ENCODE assay signal across 12 cellular contexts in the genomic region with DNA sequence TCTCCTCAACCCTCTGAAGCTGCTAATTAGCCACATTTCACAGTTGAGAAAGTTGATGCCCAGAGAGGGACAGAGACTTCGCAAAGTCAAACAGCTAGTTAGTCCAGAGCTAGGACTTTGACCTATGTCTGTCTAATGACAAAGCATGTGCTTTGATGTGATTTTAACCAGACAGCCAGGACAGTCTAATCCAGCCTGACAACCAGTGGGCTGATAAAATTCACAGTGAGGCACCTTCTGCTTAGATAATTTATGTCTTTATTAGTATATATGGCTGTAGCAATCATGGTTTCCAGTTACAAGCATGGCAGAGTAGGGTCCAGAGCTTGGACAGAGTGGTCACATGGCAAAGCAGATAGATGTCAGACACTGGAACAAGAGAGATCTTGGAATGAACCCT.
DNase-seq lines count a peak whose midpoint lies in the region; TF ChIP-seq lines count a peak whose summit lies in the region.
"Had no signal": no experiment of that assay in that cellular context is flagged by ENCODE, and none has a peak within 500 bp of the region (broad histone marks: within the 10 kb centered on the region; RNA-seq: fewer than 3 reads in every experiment).

No MANE protein-coding gene starts in this region.

- no peak overlapping the region for H2BK120ac ChIP-seq in mesendoderm (ENCODE audit: low read depth, low read length)

- no CpG with 5 or more reads among the region's 1 CpG for WGBS in mesendoderm (ENCODE audit: extremely low coverage, insufficient coverage, low lambda C conversion rate)

- no peak overlapping the region for H4K5ac ChIP-seq in mesendoderm (ENCODE audit: low read length)

- H2BK5ac ChIP-seq in mesendoderm (ENCODE audit: low read length), result peak overlapping the region; percentile 46

- H3K79me2 ChIP-seq in KMS-11 (ENCODE audit: insufficient read depth, low read depth), result no peaks in the 10 kb centered on the region
- no peaks in the 10 kb centered on the region for H3K79me2 ChIP-seq in mesendoderm (ENCODE audit: control insufficient read depth, insufficient read depth, low read length)

- H3K4me2 ChIP-seq in KMS-11, result 0 out of 2 replicates have a peak overlapping the region, but pooled peaks have one; percentile 17
- H3K4me2 ChIP-seq in mesendoderm (ENCODE audit: low read length), result no peak overlapping the region

- H2AFZ ChIP-seq in KMS-11 (ENCODE audit: low read depth), result no peak overlapping the region

- H3K36me3 ChIP-seq in BE2C, result no peaks in the 10 kb centered on the region
- no peaks in the 10 kb centered on the region for H3K36me3 ChIP-seq in KMS-11 (ENCODE audit: insufficient read depth)
- H3K36me3 ChIP-seq in WERI-Rb-1, result no peaks in the 10 kb centered on the region
- no peaks in the 10 kb centered on the region for H3K36me3 ChIP-seq in mesendoderm (ENCODE audit: control insufficient read depth, insufficient read depth, low read length)

- H3K4me3 ChIP-seq in BE2C (ENCODE audit: low read depth, low read length) (no peak overlapping the region), KMS-11 (IDR thresholded peaks at IDR 0.05; ENCODE audit: insufficient read depth, low read depth, low read length) (no peak overlapping the region), WERI-Rb-1 (ENCODE audit: low read depth, low read length) (no peak overlapping the region), mesendoderm (ENCODE audit: low read length) (no peak overlapping the region)

- H3K79me1 ChIP-seq in mesendoderm (ENCODE audit: low read length), result no peaks in the 10 kb centered on the region

- H2AK5ac ChIP-seq in mesendoderm (ENCODE audit: low read length), result no peak overlapping the region

- H3K27me3 ChIP-seq in BE2C (no peaks in the 10 kb centered on the region), KMS-11 (ENCODE audit: insufficient read depth, low read depth) (no peaks in the 10 kb centered on the region), WERI-Rb-1 (ENCODE audit: insufficient read depth, low read depth, severe bottlenecking) (no peaks in the 10 kb centered on the region), mesendoderm (ENCODE audit: insufficient read depth, low read length, poor library complexity) (no peaks in the 10 kb centered on the region)

- H3K18ac ChIP-seq in mesendoderm (ENCODE audit: low read length), result no peak overlapping the region

- H3K23ac ChIP-seq in mesendoderm (ENCODE audit: low read length), result no peak overlapping the region

- H4K8ac ChIP-seq in mesendoderm (ENCODE audit: low read depth, low read length), result no peak overlapping the region

- H3K4me1 ChIP-seq in BE2C (peaks cover 5% of the 10 kb centered on the region; the same call in 1 of the 2 replicates), KMS-11 (ENCODE audit: low read depth, poor library complexity, severe bottlenecking) (peaks cover 17% of the 10 kb centered on the region), mesendoderm (ENCODE audit: control insufficient read depth, low read depth, low read length) (peaks cover 2% of the 10 kb centered on the region)

- H3K27ac ChIP-seq in KMS-11, result no peak overlapping the region
- no peak overlapping the region for H3K27ac ChIP-seq in WERI-Rb-1
- H3K27ac ChIP-seq in mesendoderm (ENCODE audit: low read depth, low read length), result no peak overlapping the region

- H3K9me3 ChIP-seq in BE2C (no peaks in the 10 kb centered on the region), WERI-Rb-1 (ENCODE audit: severe bottlenecking) (no peaks in the 10 kb centered on the region)

- TF ChIP-seq CTCF in BE2C (IDR thresholded peaks at IDR 0.05; ENCODE audit: low read depth, low read length), result no peak
- no peak for TF ChIP-seq CTCF in KMS-11 (conservative IDR thresholded peaks at IDR 0.05; ENCODE audit: low read depth, low read length)
- TF ChIP-seq CTCF in WERI-Rb-1 (IDR thresholded peaks at IDR 0.05; ENCODE audit: low read depth, low read length), result no peak

- H4K20me1 ChIP-seq in KMS-11 (ENCODE audit: insufficient read depth), result no peaks in the 10 kb centered on the region

- H3K9ac ChIP-seq in KMS-11 (no peak overlapping the region), mesendoderm (ENCODE audit: low read length) (no peak overlapping the region)

- DNase-seq in BE2C (peak; percentile 7), WERI-Rb-1 (peak; percentile 17), mesendoderm (peak; percentile 43), NCI-H526 treated with DMSO at 0.1 percent for 48 hours (lab: John Stamatoyannopoulos, UW) (no peak)
- no peak for DNase-seq in activated naive CD4-positive, alpha-beta T cell treated with Interleukin-2 at 50 U/mL for 16 hours
- DNase-seq: C1 segment of cervical spinal cord; CD4-positive, CD25-positive, alpha-beta regulatory T cell; CD8-positive, alpha-beta memory T cell; COR-L47; GOT3; H7 had no signal

- H3K4ac ChIP-seq in mesendoderm (ENCODE audit: low read depth, low read length), result no peak overlapping the region

- H3K56ac ChIP-seq in mesendoderm (ENCODE audit: low read length), result no peak overlapping the region

- no peak overlapping the region for H2BK15ac ChIP-seq in mesendoderm (replicated peaks; ENCODE audit: low read depth)

Comparison
In these comparisons a context has a peak if more than half of its experiments do, and no peak if none do; other contexts are left out.
1. DNase-seq: peak in BE2C (single experiment), WERI-Rb-1 (single experiment) and mesendoderm (single experiment); none in NCI-H526 treated with DMSO at 0.1 percent for 48 hours (single experiment) and activated naive CD4-positive, alpha-beta T cell treated with Interleukin-2 at 50 U/mL for 16 hours (single experiment).